Comparison of ENCODE assay signal across 9 cellular contexts in genomic region chr9:79489241-79490000, GRCh38.
A peak's percentile ranks its signal among the peaks of the same experiment; 100 is the strongest.
DNase-seq lines count a peak whose midpoint lies in the region; ATAC-seq and TF ChIP-seq lines count a peak whose summit lies in the region.
"Had no signal": no experiment of that assay in that cellular context is flagged by ENCODE, and none has a peak within 500 bp of the region (broad histone marks: within the 10 kb centered on the region; RNA-seq: fewer than 3 reads in every experiment).

No MANE protein-coding gene starts in this region.

- no peaks in the 10 kb centered on the region for H3K36me3 ChIP-seq in ovary
- H3K36me3 ChIP-seq in stomach: no peaks in the 10 kb centered on the region
- no peaks in the 10 kb centered on the region for H3K36me3 ChIP-seq in CD8-positive, alpha-beta T cell (ENCODE audit: insufficient read depth, low read length)

- no peaks in the 10 kb centered on the region for H3K27me3 ChIP-seq in ovary
- no peaks in the 10 kb centered on the region for H3K27me3 ChIP-seq in stomach
- H3K27me3 ChIP-seq in CD8-positive, alpha-beta T cell (ENCODE audit: insufficient read depth, low read length): no peaks in the 10 kb centered on the region

- no peak overlapping the region for H3K4me3 ChIP-seq in fibroblast of pulmonary artery (replicated peaks; ENCODE audit: low read depth, low read length)
- no peak overlapping the region for H3K4me3 ChIP-seq in ovary
- H3K4me3 ChIP-seq in stomach: no peak overlapping the region
- no peak overlapping the region for H3K4me3 ChIP-seq in CD8-positive, alpha-beta T cell (ENCODE audit: low read depth, low read length)

- no peaks in the 10 kb centered on the region for H3K27me3 Mint-ChIP-seq in CD8-positive, alpha-beta T cell (ENCODE audit: low read depth)
- H3K27me3 Mint-ChIP-seq in activated CD4-positive, alpha-beta memory T cell treated with anti-CD3 and anti-CD28 coated beads for 36 hours: peaks cover 5% of the 10 kb centered on the region

- H3K27ac Mint-ChIP-seq in CD8-positive, alpha-beta T cell: no peak overlapping the region
- H3K27ac Mint-ChIP-seq in activated CD4-positive, alpha-beta memory T cell treated with anti-CD3 and anti-CD28 coated beads for 36 hours: no peak overlapping the region

- H3K4me1 ChIP-seq in ovary (ENCODE audit: insufficient read depth) (peaks cover 3% of the 10 kb centered on the region), stomach (peaks cover 0 to 28% (median 9%) of the 10 kb centered on the region in 4 donors)
- H3K4me1 ChIP-seq in CD8-positive, alpha-beta T cell (ENCODE audit: insufficient read depth, low read length): no peaks in the 10 kb centered on the region

- no peak overlapping the region for H3K4me3 Mint-ChIP-seq in CD8-positive, alpha-beta T cell
- no peak overlapping the region for H3K4me3 Mint-ChIP-seq in activated CD4-positive, alpha-beta memory T cell treated with anti-CD3 and anti-CD28 coated beads for 36 hours

- H3K9me3 ChIP-seq in ovary: no peaks in the 10 kb centered on the region
- peaks cover 0 to 9% (median 0%) of the 10 kb centered on the region in 4 donors for H3K9me3 ChIP-seq in stomach
- no peaks in the 10 kb centered on the region for H3K9me3 ChIP-seq in CD8-positive, alpha-beta T cell (ENCODE audit: low read length)

- intact Hi-C loops in ovary (cut with DNase I): no loop called here
- intact Hi-C loops in stomach (cut with DNase I; ENCODE audit: low total_unique reads): no loop called here
- intact Hi-C loops in CD8-positive, alpha-beta T cell (cut with DNase I, micrococcal nuclease): no loop called here
- intact Hi-C loops in activated CD4-positive, alpha-beta memory T cell treated with anti-CD3 and anti-CD28 coated beads for 36 hours (cut with micrococcal nuclease): no loop called here

- 7 to 24% (median 11%) methylated on average over 7 of the region's 7 CpGs for WGBS in ovary, 3 donors
- 49 to 52% (median 50%) methylated on average over 7 of the region's 7 CpGs for WGBS in stomach, 5 donors

- POLR2A ChIA-PET in CD8-positive, alpha-beta T cell (lab: Charles Lee): no interaction called here
- POLR2A ChIA-PET in activated CD4-positive, alpha-beta memory T cell treated with anti-CD3 and anti-CD28 coated beads for 36 hours (lab: Charles Lee): interaction anchor here (0.6 kb wide), 1 partner anchor 304 kb away, joined by 3 read pairs; no protein-coding TSS in a partner anchor

- no peak for TF ChIP-seq EP300 in ovary (IDR thresholded peaks at IDR 0.05)
- no peak for TF ChIP-seq EP300 in stomach (IDR thresholded peaks at IDR 0.05)

- H3K9me3 Mint-ChIP-seq in CD8-positive, alpha-beta T cell: peaks cover 14% of the 10 kb centered on the region
- peaks cover 11% of the 10 kb centered on the region for H3K9me3 Mint-ChIP-seq in activated CD4-positive, alpha-beta memory T cell treated with anti-CD3 and anti-CD28 coated beads for 36 hours

- TF ChIP-seq CTCF in fibroblast of pulmonary artery (IDR thresholded peaks at IDR 0.05; ENCODE audit: low read length, missing control alignments) (no peak), ovary (IDR thresholded peaks at IDR 0.05) (no peak), stomach (IDR thresholded peaks at IDR 0.05) (no peak)
- TF ChIP-seq CTCF in CD8-positive, alpha-beta T cell (IDR thresholded peaks at IDR 0.05): no peak

- CTCF ChIA-PET in CD8-positive, alpha-beta T cell (lab: Charles Lee): interaction anchor here (1.4 kb wide), 1 partner anchor 10 kb away, joined by 4 read pairs; no protein-coding TSS in a partner anchor
- CTCF ChIA-PET in activated CD4-positive, alpha-beta memory T cell treated with anti-CD3 and anti-CD28 coated beads for 36 hours (lab: Charles Lee): no interaction called here

- no peaks in the 10 kb centered on the region for H3K36me3 Mint-ChIP-seq in CD8-positive, alpha-beta T cell
- H3K36me3 Mint-ChIP-seq in activated CD4-positive, alpha-beta memory T cell treated with anti-CD3 and anti-CD28 coated beads for 36 hours: no peaks in the 10 kb centered on the region

- ATAC-seq in CD8-positive, alpha-beta T cell: no peak

- DNase-seq in ELF-1 (ENCODE audit: low read depth, low spot score): peak; percentile 65
- peak; percentile 49 for DNase-seq in OCI-M1 (lab: John Stamatoyannopoulos, UW)
- DNase-seq in fibroblast of pulmonary artery (ENCODE audit: low read depth): peak; percentile 53
- peak in 3 of 5 donors; percentile 20 to 56 (median 31) for DNase-seq in ovary
- DNase-seq in amniotic stem cell (lab: John Stamatoyannopoulos, UW): no peak
- no peak for DNase-seq in stomach
- DNase-seq in CD8-positive, alpha-beta T cell: no peak
- DNase-seq in activated CD4-positive, alpha-beta memory T cell treated with anti-CD3 and anti-CD28 coated beads for 36 hours: no peak
- DNase-seq: small intestine had no signal

- no peaks in the 10 kb centered on the region for H3K4me1 Mint-ChIP-seq in CD8-positive, alpha-beta T cell (ENCODE audit: low read depth)
- H3K4me1 Mint-ChIP-seq in activated CD4-positive, alpha-beta memory T cell treated with anti-CD3 and anti-CD28 coated beads for 36 hours (ENCODE audit: low read depth): no peaks in the 10 kb centered on the region

- H3K27ac ChIP-seq in ovary (no peak overlapping the region), stomach (no peak overlapping the region)
- H3K27ac ChIP-seq in CD8-positive, alpha-beta T cell (ENCODE audit: low read depth, low read length): no peak overlapping the region

- no peak for TF ChIP-seq POLR2A in ovary (IDR thresholded peaks at IDR 0.05)
- TF ChIP-seq POLR2A in stomach (IDR thresholded peaks at IDR 0.05): no peak

Comparison
In these comparisons a context has a peak if more than half of its experiments do, and no peak if none do; other contexts are left out.
1. DNase-seq: peak in ELF-1 (single experiment), OCI-M1 (single experiment), fibroblast of pulmonary artery (single experiment) and ovary (3 of 5); none in amniotic stem cell (single experiment), stomach (single experiment), CD8-positive, alpha-beta T cell (0 of 7) and activated CD4-positive, alpha-beta memory T cell treated with anti-CD3 and anti-CD28 coated beads for 36 hours (single experiment).